ENCODE assay signal across 8 cellular contexts in the genomic region with DNA sequence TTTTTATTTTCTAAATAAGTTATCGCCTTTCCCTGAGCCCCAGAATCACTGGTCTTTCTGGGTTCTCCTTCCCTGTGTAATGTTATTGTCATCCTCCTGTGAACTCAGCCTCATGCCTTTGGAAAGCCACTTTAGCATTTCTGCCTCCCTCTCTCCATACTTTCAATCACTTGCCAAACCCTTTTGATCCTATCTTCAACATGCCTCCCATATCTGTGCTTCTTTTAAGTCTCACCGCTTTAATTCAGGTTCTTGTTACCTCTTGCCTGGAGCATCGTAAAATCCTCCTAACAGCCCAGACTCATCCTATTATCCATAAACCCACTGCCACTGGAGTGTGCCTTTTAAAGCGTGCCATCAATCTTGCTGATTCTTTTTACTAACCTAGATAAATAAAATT.
"Had no signal": no experiment of that assay in that cellular context is flagged by ENCODE, and none has a peak within 500 bp of the region (broad histone marks: within the 10 kb centered on the region; RNA-seq: fewer than 3 reads in every experiment).

No MANE protein-coding gene starts in this region.

- H3K36me3 ChIP-seq: HAP-1 had no signal

- H3K9me3 Mint-ChIP-seq: IgD-negative memory B cell had no signal

- FAIRE-seq: HepG2 had no signal

- H3K4me1 Mint-ChIP-seq: IgD-negative memory B cell had no signal

- H3K4me3 ChIP-seq: HAP-1 had no signal

- H3K9ac ChIP-seq: KMS-11 had no signal

- H3K4me2 ChIP-seq: KMS-11 had no signal

- ATAC-seq: HepG2 had no signal

- H3K9me3 ChIP-seq: HAP-1 had no signal

- H3K36me3 Mint-ChIP-seq: IgD-negative memory B cell had no signal

- DNase-seq: GOT3, H7, KBM-7 had no signal

- H3K4me3 Mint-ChIP-seq: IgD-negative memory B cell had no signal

- H3K4me1 ChIP-seq: HAP-1 had no signal

- H3K27ac ChIP-seq: HL-60, KMS-11 had no signal

- H3K27ac Mint-ChIP-seq: IgD-negative memory B cell had no signal
